8 cellular contexts compared by ENCODE assay signal in the genomic region with DNA sequence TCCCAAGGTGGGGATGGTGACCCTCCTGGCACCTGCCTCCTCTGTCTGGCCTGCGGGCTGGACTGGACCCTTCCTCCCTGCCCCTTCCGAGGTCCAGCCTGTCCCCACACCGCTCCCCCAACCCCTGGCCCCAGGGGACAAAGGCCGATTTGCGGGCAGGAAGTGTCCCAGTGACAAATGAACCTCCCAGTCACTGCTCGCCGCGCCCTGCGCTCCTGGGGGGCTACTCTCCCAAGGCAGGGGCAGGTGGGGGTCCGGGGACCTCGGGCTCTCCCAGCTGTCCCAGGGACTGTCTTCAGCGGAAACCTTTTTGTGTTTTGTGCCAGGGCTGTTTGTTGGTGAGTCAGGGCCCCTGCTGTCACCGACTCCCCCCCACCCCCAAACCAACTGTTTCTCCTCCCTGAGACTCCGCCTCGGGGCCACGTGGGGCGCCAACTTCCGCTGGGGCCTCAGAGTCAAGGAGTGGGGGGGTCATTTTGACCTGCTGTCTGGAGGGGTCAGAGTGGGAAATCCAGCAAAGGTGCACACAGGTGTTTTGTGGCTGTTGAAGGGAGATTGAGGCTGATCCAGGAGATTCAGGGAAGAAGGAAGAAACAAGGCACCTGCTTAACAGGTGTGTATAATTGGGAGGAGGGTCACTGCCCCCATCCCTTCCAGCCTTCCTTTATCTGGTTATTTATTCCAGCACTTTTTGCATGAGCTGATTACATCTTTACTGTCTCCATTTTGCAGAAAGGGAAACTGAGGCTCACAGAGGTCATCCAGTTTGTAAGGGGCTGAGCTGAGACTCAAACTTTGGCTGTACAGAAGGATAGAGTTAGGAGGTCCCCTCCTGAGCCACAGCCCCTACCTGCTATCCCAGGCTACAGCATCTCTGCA. TPM values are rescaled to one million over a fixed set of nuclear protein-coding genes. Genes with fewer than 3 reads are reported as not detected.
A peak's percentile ranks its signal among the peaks of the same experiment; 100 is the strongest.
DNase-seq lines count a peak whose midpoint lies in the region; ATAC-seq and TF ChIP-seq lines count a peak whose summit lies in the region.

No MANE protein-coding gene starts in this region.

- no TSS peak for BruUV-seq in OCI-LY7 (replicated peaks; lab: Mats Ljungman, UMichigan)

- peak; percentile 34 to 69 (median 57) for DNase-seq in CD4-positive, alpha-beta T cell
- DNase-seq in H7 (peak; percentile 84), OCI-LY7 (ENCODE audit: low spot score) (peak; percentile 79), fibroblast of pulmonary artery (ENCODE audit: low read depth) (peak; percentile 34), neuronal stem cell (ENCODE audit: low spot score) (no peak), thoracic aorta (ENCODE audit: low spot score) (no peak), putamen (ENCODE audit: low spot score) (no peak)
- peak; percentile 77 to 81 for DNase-seq in activated T-cell treated with anti-CD3 and anti-CD28 coated beads, Interleukin-2, amount 50 U/mL, for 72 hours

- H3K4me2 ChIP-seq in OCI-LY7 (ENCODE audit: low read length) (peak overlapping the region; percentile 98), neuronal stem cell (ENCODE audit: insufficient read depth, low read length, poor library complexity, severe bottlenecking) (peak overlapping the region; percentile 98)

- peak overlapping the region; percentile 91 for H3K18ac ChIP-seq in neuronal stem cell (ENCODE audit: low read length)

- H2BK5ac ChIP-seq in neuronal stem cell (ENCODE audit: low read length): no peak overlapping the region

- no CpG with 5 or more reads among the region's 18 CpGs for WGBS in neuronal stem cell (ENCODE audit: extremely low coverage in 2 of 2, insufficient read length in 2 of 2, insufficient replicate concordance in 1 of 2), 2 donors

- H2BK120ac ChIP-seq in neuronal stem cell (ENCODE audit: low read depth, low read length): no peak overlapping the region

- peaks cover 31% of the 10 kb centered on the region for H3K36me3 Mint-ChIP-seq in CD4-positive, alpha-beta T cell (ENCODE audit: low read depth)
- H3K36me3 Mint-ChIP-seq in activated T-cell treated with anti-CD3 and anti-CD28 coated beads, Interleukin-2, amount 50 U/mL, for 72 hours (ENCODE audit: insufficient read depth in 2 of 2): peaks cover 2 to 7% of the 10 kb centered on the region in 2 donors

- H3K9me2 ChIP-seq in OCI-LY7 (ENCODE audit: insufficient read depth, low read length): no peaks in the 10 kb centered on the region

- intact Hi-C loops in CD4-positive, alpha-beta T cell (cut with DNase I, micrococcal nuclease): loop anchor here in 1 of 2 experiments (5.0 kb wide), 1 partner anchor 76 kb away; the partner anchor contains the start of gene SSBP4
- intact Hi-C loops in OCI-LY7 (cut with micrococcal nuclease; ENCODE audit: unreplicated experiment): no loop called here

- no peak overlapping the region for H2BK15ac ChIP-seq in neuronal stem cell (ENCODE audit: low read length)

- H3K4me1 ChIP-seq in OCI-LY7 (ENCODE audit: insufficient read depth, low read length, poor library complexity, severe bottlenecking) (peaks cover 25% of the 10 kb centered on the region), neuronal stem cell (ENCODE audit: control insufficient read depth in 2 of 2, insufficient read depth in 1 of 2, low read depth in 1 of 2, low read length in 2 of 2) (peaks cover 9 to 29% of the 10 kb centered on the region in 2 donors), thoracic aorta (ENCODE audit: control insufficient read depth in 1 of 2, low read depth in 2 of 2) (peaks cover 10 to 17% of the 10 kb centered on the region in 2 donors)

- peak overlapping the region; percentile 90 for H3K23ac ChIP-seq in neuronal stem cell (ENCODE audit: low read depth, low read length, poor library complexity)

- H3K4me1 Mint-ChIP-seq in CD4-positive, alpha-beta T cell (ENCODE audit: low read depth): peaks cover 18% of the 10 kb centered on the region
- peaks cover 22% of the 10 kb centered on the region for H3K4me1 Mint-ChIP-seq in activated T-cell treated with anti-CD3 and anti-CD28 coated beads, Interleukin-2, amount 50 U/mL, for 72 hours (ENCODE audit: low read depth)

- peak; percentile 83 for ATAC-seq in CD4-positive, alpha-beta T cell (ENCODE audit: poor library complexity)
- peak; percentile 85 for ATAC-seq in activated T-cell treated with anti-CD3 and anti-CD28 coated beads, Interleukin-2, amount 50 U/mL, for 72 hours (replicated peaks in 1 of 2)
- ATAC-seq in thoracic aorta (ENCODE audit: insufficient number of reproducible peaks, low FRiP score, low read depth): peak; percentile 61

- H3K4me3 ChIP-seq in H7 (ENCODE audit: insufficient read depth, low read depth, low read length): peak overlapping the region; percentile 81
- peak overlapping the region; percentile 88 for H3K4me3 ChIP-seq in OCI-LY7 (ENCODE audit: low read depth, low read length, poor library complexity, severe bottlenecking)
- H3K4me3 ChIP-seq in fibroblast of pulmonary artery (replicated peaks; ENCODE audit: low read depth, low read length): peak overlapping the region; percentile 79
- peak overlapping the region; percentile 84 to 90 for H3K4me3 ChIP-seq in neuronal stem cell (ENCODE audit: low read length in 2 of 2)
- H3K4me3 ChIP-seq in thoracic aorta: peak overlapping the region; percentile 87

- POLR2A ChIA-PET in CD4-positive, alpha-beta T cell (lab: Charles Lee): interaction anchor here (3.9 kb wide), 1 partner anchor 61 kb away, joined by 30 read pairs; the partner anchor contains the start of gene JUND
- POLR2A ChIA-PET in OCI-LY7 (lab: Charles Lee): interaction anchor here (1.0 to 1.4 kb wide), 2 partner anchors 11 to 12 kb away, joined by 4 to 6 read pairs; no protein-coding TSS in a partner anchor

- H3K36me3 ChIP-seq in H7 (replicated peaks; ENCODE audit: control insufficient read depth, insufficient read depth, low read length) (no peaks in the 10 kb centered on the region), OCI-LY7 (ENCODE audit: insufficient read depth, low read length) (no peaks in the 10 kb centered on the region), neuronal stem cell (replicated peaks in 1 of 2; ENCODE audit: control insufficient read depth in 2 of 2, insufficient read depth in 2 of 2, low read length in 2 of 2) (no peaks in the 10 kb centered on the region), thoracic aorta (no peaks in the 10 kb centered on the region)

- H2BK12ac ChIP-seq in neuronal stem cell (ENCODE audit: low read length): no peak overlapping the region

- H2AK5ac ChIP-seq in neuronal stem cell (ENCODE audit: low read depth, low read length): peak overlapping the region; percentile 63

- CTCF ChIA-PET in CD4-positive, alpha-beta T cell (lab: Charles Lee): interaction anchor here (1.5 kb wide), 1 partner anchor 62 kb away, joined by 5 read pairs; no protein-coding TSS in a partner anchor
- CTCF ChIA-PET in OCI-LY7 (lab: Charles Lee; ENCODE audit: unreplicated experiment): no interaction called here

- H3K27ac ChIP-seq in CD4-positive, alpha-beta T cell (ENCODE audit: low read depth, low read length): peak overlapping the region; percentile 49
- H3K27ac ChIP-seq in OCI-LY7 (ENCODE audit: low read depth, low read length, poor library complexity, severe bottlenecking) (peak overlapping the region; percentile 56), neuronal stem cell (replicated peaks; ENCODE audit: low read length) (no peak overlapping the region), thoracic aorta (peak overlapping the region; percentile 71 to 76)

- H4K8ac ChIP-seq in neuronal stem cell (ENCODE audit: low read depth, low read length): no peak overlapping the region

- peak overlapping the region; percentile 77 for H3K27ac Mint-ChIP-seq in CD4-positive, alpha-beta T cell
- H3K27ac Mint-ChIP-seq in activated T-cell treated with anti-CD3 and anti-CD28 coated beads, Interleukin-2, amount 50 U/mL, for 72 hours: no peak overlapping the region

- no peaks in the 10 kb centered on the region for H4K20me1 ChIP-seq in OCI-LY7 (ENCODE audit: insufficient read depth, low read length)

- H3K14ac ChIP-seq in neuronal stem cell (ENCODE audit: low read length): no peak overlapping the region

- no peak overlapping the region for H4K91ac ChIP-seq in neuronal stem cell (ENCODE audit: low read depth, low read length, poor library complexity)

- no peak for TF ChIP-seq CTCF in CD4-positive, alpha-beta T cell (IDR thresholded peaks at IDR 0.05)
- TF ChIP-seq CTCF in OCI-LY7 (conservative IDR thresholded peaks at IDR 0.05; ENCODE audit: low read length) (peak; percentile 32; the same call in 1 of the 2 replicates), fibroblast of pulmonary artery (IDR thresholded peaks at IDR 0.05; ENCODE audit: low read length, missing control alignments) (no peak), thoracic aorta (IDR thresholded peaks at IDR 0.05) (no peak)

- no peaks in the 10 kb centered on the region for H3K79me1 ChIP-seq in neuronal stem cell (ENCODE audit: low read depth, low read length)

- peak overlapping the region; percentile 89 for H3K4me3 Mint-ChIP-seq in CD4-positive, alpha-beta T cell
- peak overlapping the region; percentile 87 to 95 for H3K4me3 Mint-ChIP-seq in activated T-cell treated with anti-CD3 and anti-CD28 coated beads, Interleukin-2, amount 50 U/mL, for 72 hours

- no peaks in the 10 kb centered on the region for H3K9me3 Mint-ChIP-seq in CD4-positive, alpha-beta T cell
- H3K9me3 Mint-ChIP-seq in activated T-cell treated with anti-CD3 and anti-CD28 coated beads, Interleukin-2, amount 50 U/mL, for 72 hours: no peaks in the 10 kb centered on the region

- peak overlapping the region; percentile 54 for H3K9ac ChIP-seq in neuronal stem cell (ENCODE audit: low read depth, low read length, poor library complexity)

- H2AFZ ChIP-seq in OCI-LY7 (ENCODE audit: low read length) (peak overlapping the region; percentile 72; the same call in 1 of the 2 replicates), neuronal stem cell (ENCODE audit: low read length) (peak overlapping the region; percentile 87)

- no peaks in the 10 kb centered on the region for H3K79me2 ChIP-seq in OCI-LY7 (ENCODE audit: insufficient read depth, low read depth, low read length)

- no peaks in the 10 kb centered on the region for H3K9me3 ChIP-seq in CD4-positive, alpha-beta T cell (ENCODE audit: control insufficient read depth, low read length)
- H3K9me3 ChIP-seq in OCI-LY7 (ENCODE audit: low read length) (no peaks in the 10 kb centered on the region), neuronal stem cell (replicated peaks in 1 of 2; ENCODE audit: control insufficient read depth in 2 of 2, insufficient read depth in 1 of 2, low read depth in 1 of 2, low read length in 2 of 2) (no peaks in the 10 kb centered on the region), thoracic aorta (no peaks in the 10 kb centered on the region)

- no peaks in the 10 kb centered on the region for H3K27me3 ChIP-seq in CD4-positive, alpha-beta T cell (ENCODE audit: control insufficient read depth, insufficient read depth, low read length)
- no peaks in the 10 kb centered on the region for H3K27me3 ChIP-seq in H7 (ENCODE audit: control insufficient read depth, insufficient read depth, low read length)
- peaks cover 0 to 4% (median 0%) of the 10 kb centered on the region in 3 experiments for H3K27me3 ChIP-seq in neuronal stem cell (ENCODE audit: control insufficient read depth in 3 of 3, insufficient read depth in 3 of 3, low read depth in 1 of 3, low read length in 3 of 3)
- no peaks in the 10 kb centered on the region for H3K27me3 ChIP-seq in thoracic aorta (replicated peaks; ENCODE audit: insufficient read depth)

- peak overlapping the region; percentile 29 for H3K4ac ChIP-seq in neuronal stem cell (ENCODE audit: low read length)

- H3K27me3 Mint-ChIP-seq in CD4-positive, alpha-beta T cell: no peaks in the 10 kb centered on the region
- H3K27me3 Mint-ChIP-seq in activated T-cell treated with anti-CD3 and anti-CD28 coated beads, Interleukin-2, amount 50 U/mL, for 72 hours (ENCODE audit: low read depth): no peaks in the 10 kb centered on the region

RNA-seq across cellular contexts. Expression of gene PGPEP1, which starts 0.8 kb away (rescaled TPM):
- 10 to 100 TPM; 24.4 to 25.9 TPM for total RNA-seq in CD4-positive, alpha-beta T cell
- 11.5 and 13.6 TPM in 2 replicates for total RNA-seq in H7 (2014; rRNA removed; shearing (Covaris generic))
- 15.2 and 18.9 TPM in 2 replicates for total RNA-seq in OCI-LY7 (2014; rRNA removed; shearing (Covaris generic))
- 44.1 and 54.5 TPM in 2 replicates for total RNA-seq in OCI-LY7 (2022)
- 10 to 100 TPM; 55.5 to 58.0 TPM for total RNA-seq in activated T-cell treated with anti-CD3 and anti-CD28 coated beads, Interleukin-2, amount 50 U/mL, for 72 hours
- 10.5 TPM for polyA plus RNA-seq in neuronal stem cell (2013, experiment 1 of 2)
- polyA plus RNA-seq in neuronal stem cell (2013, experiment 2 of 2): 10.8 TPM
- 10 to 100 TPM; 23.7 TPM for total RNA-seq in thoracic aorta

RNA-seq across cellular contexts. Expression of gene LSM4, which starts 18.4 kb away (rescaled TPM):
- total RNA-seq in CD4-positive, alpha-beta T cell: 10 to 100 TPM; 40.2 to 47.4 TPM
- 787 and 838 TPM in 2 replicates for total RNA-seq in H7 (2014; rRNA removed; shearing (Covaris generic))
- total RNA-seq in OCI-LY7 (2014; rRNA removed; shearing (Covaris generic)): 451 and 482 TPM in 2 replicates
- 232 and 252 TPM in 2 replicates for total RNA-seq in OCI-LY7 (2022)
- 100 to 1,000 TPM; 178 to 250 TPM for total RNA-seq in activated T-cell treated with anti-CD3 and anti-CD28 coated beads, Interleukin-2, amount 50 U/mL, for 72 hours
- polyA plus RNA-seq in neuronal stem cell (2013, experiment 1 of 2): 355 TPM
- 349 TPM for polyA plus RNA-seq in neuronal stem cell (2013, experiment 2 of 2)
- 10 to 100 TPM; 74.8 to 90.2 TPM for total RNA-seq in thoracic aorta

RNA-seq across cellular contexts. Expression of gene GDF15, which starts 44.7 kb away (rescaled TPM):
- not detected for total RNA-seq in CD4-positive, alpha-beta T cell
- total RNA-seq in H7 (2014; rRNA removed; shearing (Covaris generic)): 0.30 and 1.4 TPM in 2 replicates
- 0.80 TPM in 1 of 2 replicates, not detected in the other for total RNA-seq in OCI-LY7 (2014; rRNA removed; shearing (Covaris generic))
- total RNA-seq in OCI-LY7 (2022) (not detected in 2 replicates), thoracic aorta (10 to 100 TPM in 1 of 2 donors, 1 to 10 TPM in 1; 2.3 to 25.5 TPM)
- under 1 TPM in 1 of 2 donors, not detected in 1; 0.60 TPM for total RNA-seq in activated T-cell treated with anti-CD3 and anti-CD28 coated beads, Interleukin-2, amount 50 U/mL, for 72 hours
- polyA plus RNA-seq in neuronal stem cell (2013, experiment 1 of 2): 5.3 TPM
- 5.1 TPM for polyA plus RNA-seq in neuronal stem cell (2013, experiment 2 of 2)

RNA-seq across cellular contexts. Expression of gene LRRC25, which starts 56.2 kb away (rescaled TPM):
- total RNA-seq in CD4-positive, alpha-beta T cell: under 1 TPM; 0.82 to 0.92 TPM
- total RNA-seq in H7 (2014; rRNA removed; shearing (Covaris generic)): 0.76 TPM in 1 of 2 replicates, not detected in the other
- total RNA-seq in OCI-LY7 (2014; rRNA removed; shearing (Covaris generic)): 0.49 and 0.98 TPM in 2 replicates
- total RNA-seq in OCI-LY7 (2022): 3.2 and 4.1 TPM in 2 replicates
- total RNA-seq in activated T-cell treated with anti-CD3 and anti-CD28 coated beads, Interleukin-2, amount 50 U/mL, for 72 hours: not detected
- 0.18 TPM for polyA plus RNA-seq in neuronal stem cell (2013, experiment 1 of 2)
- polyA plus RNA-seq in neuronal stem cell (2013, experiment 2 of 2): 0.10 TPM
- 10 to 100 TPM; 18.7 to 30.3 TPM for total RNA-seq in thoracic aorta

RNA-seq across cellular contexts. Expression of gene JUND, which starts 59.8 kb away (rescaled TPM):
- total RNA-seq in CD4-positive, alpha-beta T cell: 1,000 to 10,000 TPM; 1,827 to 1,976 TPM
- 173 and 181 TPM in 2 replicates for total RNA-seq in H7 (2014; rRNA removed; shearing (Covaris generic))
- 138 and 144 TPM in 2 replicates for total RNA-seq in OCI-LY7 (2014; rRNA removed; shearing (Covaris generic))
- total RNA-seq in OCI-LY7 (2022) (79.0 and 92.6 TPM in 2 replicates), thoracic aorta (100 to 1,000 TPM; 643 to 922 TPM)
- total RNA-seq in activated T-cell treated with anti-CD3 and anti-CD28 coated beads, Interleukin-2, amount 50 U/mL, for 72 hours: 100 to 1,000 TPM; 197 to 235 TPM
- 126 TPM for polyA plus RNA-seq in neuronal stem cell (2013, experiment 1 of 2)
- 119 TPM for polyA plus RNA-seq in neuronal stem cell (2013, experiment 2 of 2)

Comparison
In these comparisons a context has a peak if more than half of its experiments do, and no peak if none do; other contexts are left out.
1. DNase-seq: peak in CD4-positive, alpha-beta T cell (10 of 10), H7 (single experiment), OCI-LY7 (single experiment), activated T-cell treated with anti-CD3 and anti-CD28 coated beads, Interleukin-2, amount 50 U/mL, for 72 hours (2 of 2) and fibroblast of pulmonary artery (single experiment); none in neuronal stem cell (single experiment), thoracic aorta (single experiment) and putamen (single experiment).
2. Peak in every context shown above with its lines, with median percentiles within 50 percentile points of each other: ATAC-seq and H3K4me3 ChIP-seq.